Comparison of ENCODE assay signal across 1 cellular context in the genomic region with DNA sequence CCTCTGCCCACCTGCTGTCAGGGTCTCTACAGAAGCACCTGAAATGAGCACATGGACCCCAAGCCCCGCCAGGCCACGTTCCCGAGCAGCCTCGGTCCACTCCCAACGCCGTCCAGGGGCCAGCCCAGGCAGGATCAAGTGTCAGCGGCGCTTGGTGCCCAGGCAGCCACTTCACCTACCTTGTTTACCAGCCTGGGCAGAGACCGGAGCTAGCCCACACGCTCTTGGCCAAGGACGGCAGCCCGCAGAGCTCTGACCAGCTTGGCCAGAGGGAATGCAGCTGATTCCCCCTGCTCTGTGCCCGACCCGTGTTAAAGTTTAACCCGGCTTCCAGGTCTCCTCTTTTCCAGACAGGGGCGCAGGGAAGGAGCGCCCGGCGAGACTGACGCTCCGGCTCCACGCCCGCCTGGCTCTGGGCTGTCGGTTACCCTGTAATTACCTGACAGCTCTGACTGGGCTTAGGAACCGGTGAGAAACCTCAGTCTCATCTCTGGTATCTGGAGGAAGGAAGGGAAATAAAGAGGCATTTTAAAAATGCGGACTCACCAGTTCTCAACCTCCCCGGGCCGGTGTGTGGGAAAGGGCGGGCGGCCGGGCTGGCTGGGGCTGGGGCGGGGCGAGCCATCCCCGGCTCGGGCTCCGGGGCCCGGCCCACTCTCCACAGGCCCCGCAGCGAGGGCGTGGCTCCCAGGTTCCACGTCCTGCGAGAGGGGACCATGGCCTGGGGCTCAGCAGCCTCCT.
TF ChIP-seq lines count a peak whose summit lies in the region.

No MANE protein-coding gene starts in this region.

TF ChIP-seq in HepG2, 621 proteins besides CTCF, POLR2A, EP300 and RAD21 (continued from another document and continues in another):
- TF ChIP-seq, protein P1, sequence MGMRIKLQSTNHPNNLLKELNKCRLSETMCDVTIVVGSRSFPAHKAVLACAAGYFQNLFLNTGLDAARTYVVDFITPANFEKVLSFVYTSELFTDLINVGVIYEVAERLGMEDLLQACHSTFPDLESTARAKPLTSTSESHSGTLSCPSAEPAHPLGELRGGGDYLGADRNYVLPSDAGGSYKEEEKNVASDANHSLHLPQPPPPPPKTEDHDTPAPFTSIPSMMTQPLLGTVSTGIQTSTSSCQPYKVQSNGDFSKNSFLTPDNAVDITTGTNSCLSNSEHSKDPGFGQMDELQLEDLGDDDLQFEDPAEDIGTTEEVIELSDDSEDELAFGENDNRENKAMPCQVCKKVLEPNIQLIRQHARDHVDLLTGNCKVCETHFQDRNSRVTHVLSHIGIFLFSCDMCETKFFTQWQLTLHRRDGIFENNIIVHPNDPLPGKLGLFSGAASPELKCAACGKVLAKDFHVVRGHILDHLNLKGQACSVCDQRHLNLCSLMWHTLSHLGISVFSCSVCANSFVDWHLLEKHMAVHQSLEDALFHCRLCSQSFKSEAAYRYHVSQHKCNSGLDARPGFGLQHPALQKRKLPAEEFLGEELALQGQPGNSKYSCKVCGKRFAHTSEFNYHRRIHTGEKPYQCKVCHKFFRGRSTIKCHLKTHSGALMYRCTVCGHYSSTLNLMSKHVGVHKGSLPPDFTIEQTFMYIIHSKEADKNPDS (CRISPR knock-in tag; IDR thresholded peaks at IDR 0.05), result peak; percentile 93; the same call in 1 of the 2 replicates
- TF ChIP-seq TOPORS (CRISPR knock-in tag; IDR thresholded peaks at IDR 0.05) (peak; percentile 69; the same call in 1 of the 2 replicates), ZNF10 (CRISPR knock-in tag; IDR thresholded peaks at IDR 0.05; ENCODE audit: borderline replicate concordance, low read depth) (0 out of 2 replicates have a peak, but pooled peaks have one; percentile 9), NCOA2 (CRISPR knock-in tag; IDR thresholded peaks at IDR 0.05) (peak; percentile 47; the same call in 1 of the 2 replicates), KMT2A (CRISPR knock-in tag; IDR thresholded peaks at IDR 0.05) (peak; percentile 46), ZNF354B (CRISPR knock-in tag; IDR thresholded peaks at IDR 0.05) (peak; percentile 48; the same call in 1 of the 2 replicates), SAFB2 (CRISPR knock-in tag; IDR thresholded peaks at IDR 0.05; ENCODE audit: borderline replicate concordance, low read depth) (peak; percentile 85; the same call in 1 of the 2 replicates), SMARCE1 (IDR thresholded peaks at IDR 0.05; ENCODE audit: borderline replicate concordance) (no peak), JARID2 (CRISPR knock-in tag; IDR thresholded peaks at IDR 0.05; ENCODE audit: insufficient replicate concordance) (no peak), ZNF747 (CRISPR knock-in tag; IDR thresholded peaks at IDR 0.05; ENCODE audit: borderline replicate concordance) (peak; percentile 41; the same call in 1 of the 2 replicates), ZNF546 (CRISPR knock-in tag; conservative IDR thresholded peaks at IDR 0.05) (peak; percentile 88; the same call in 1 of the 2 replicates), ESRRA (CRISPR knock-in tag; IDR thresholded peaks at IDR 0.05; ENCODE audit: low read depth) (peak; percentile 14; the same call in 1 of the 2 replicates), XRCC5 (optimal IDR thresholded peaks at IDR 0.05; ENCODE audit: low read length) (peak; percentile 68), ZNF724P (CRISPR knock-in tag; IDR thresholded peaks at IDR 0.05; ENCODE audit: borderline replicate concordance) (0 out of 2 replicates have a peak, but pooled peaks have one; percentile 25), ZNF138 (CRISPR knock-in tag; IDR thresholded peaks at IDR 0.05; ENCODE audit: low read depth) (0 out of 2 replicates have a peak, but pooled peaks have one; percentile 51), ZNF329 (CRISPR knock-in tag; IDR thresholded peaks at IDR 0.05; ENCODE audit: low read depth) (peak; percentile 42; the same call in 1 of the 2 replicates), NFATC3 (CRISPR knock-in tag; IDR thresholded peaks at IDR 0.05) (no peak), ZNF552 (CRISPR knock-in tag; IDR thresholded peaks at IDR 0.05; ENCODE audit: borderline replicate concordance) (no peak; the same call in 1 of the 2 replicates), DMAP1 (CRISPR knock-in tag; IDR thresholded peaks at IDR 0.05) (peak; percentile 59), CBX1 (IDR thresholded peaks at IDR 0.05; ENCODE audit: low read depth) (peak; percentile 77), ZNF562 (CRISPR knock-in tag; IDR thresholded peaks at IDR 0.05; ENCODE audit: borderline replicate concordance) (no peak), ZNF746 (CRISPR knock-in tag; IDR thresholded peaks at IDR 0.05) (peak; percentile 68), KDM2A (CRISPR knock-in tag; IDR thresholded peaks at IDR 0.05; ENCODE audit: borderline replicate concordance, low read depth) (peak; percentile 79), GABPB1 (CRISPR knock-in tag; IDR thresholded peaks at IDR 0.05) (peak; percentile 40; the same call in 1 of the 2 replicates), ZNF839 (CRISPR knock-in tag; IDR thresholded peaks at IDR 0.05; ENCODE audit: borderline replicate concordance) (0 out of 2 replicates have a peak, but pooled peaks have one; percentile 69), ZNF264 (CRISPR knock-in tag; IDR thresholded peaks at IDR 0.05) (0 out of 2 replicates have a peak, but pooled peaks have one; percentile 5), YEATS4 (CRISPR knock-in tag; IDR thresholded peaks at IDR 0.05; ENCODE audit: borderline replicate concordance) (peak; percentile 49; the same call in 1 of the 2 replicates), SRY (CRISPR knock-in tag; IDR thresholded peaks at IDR 0.05) (peak; percentile 44; the same call in 1 of the 2 replicates), FOSL2 (CRISPR knock-in tag; IDR thresholded peaks at IDR 0.05) (peak; percentile 34; the same call in 1 of the 2 replicates), MIER3 (CRISPR knock-in tag; IDR thresholded peaks at IDR 0.05; ENCODE audit: borderline replicate concordance) (peak; percentile 31; the same call in 1 of the 2 replicates)
- TF ChIP-seq, protein P2, sequence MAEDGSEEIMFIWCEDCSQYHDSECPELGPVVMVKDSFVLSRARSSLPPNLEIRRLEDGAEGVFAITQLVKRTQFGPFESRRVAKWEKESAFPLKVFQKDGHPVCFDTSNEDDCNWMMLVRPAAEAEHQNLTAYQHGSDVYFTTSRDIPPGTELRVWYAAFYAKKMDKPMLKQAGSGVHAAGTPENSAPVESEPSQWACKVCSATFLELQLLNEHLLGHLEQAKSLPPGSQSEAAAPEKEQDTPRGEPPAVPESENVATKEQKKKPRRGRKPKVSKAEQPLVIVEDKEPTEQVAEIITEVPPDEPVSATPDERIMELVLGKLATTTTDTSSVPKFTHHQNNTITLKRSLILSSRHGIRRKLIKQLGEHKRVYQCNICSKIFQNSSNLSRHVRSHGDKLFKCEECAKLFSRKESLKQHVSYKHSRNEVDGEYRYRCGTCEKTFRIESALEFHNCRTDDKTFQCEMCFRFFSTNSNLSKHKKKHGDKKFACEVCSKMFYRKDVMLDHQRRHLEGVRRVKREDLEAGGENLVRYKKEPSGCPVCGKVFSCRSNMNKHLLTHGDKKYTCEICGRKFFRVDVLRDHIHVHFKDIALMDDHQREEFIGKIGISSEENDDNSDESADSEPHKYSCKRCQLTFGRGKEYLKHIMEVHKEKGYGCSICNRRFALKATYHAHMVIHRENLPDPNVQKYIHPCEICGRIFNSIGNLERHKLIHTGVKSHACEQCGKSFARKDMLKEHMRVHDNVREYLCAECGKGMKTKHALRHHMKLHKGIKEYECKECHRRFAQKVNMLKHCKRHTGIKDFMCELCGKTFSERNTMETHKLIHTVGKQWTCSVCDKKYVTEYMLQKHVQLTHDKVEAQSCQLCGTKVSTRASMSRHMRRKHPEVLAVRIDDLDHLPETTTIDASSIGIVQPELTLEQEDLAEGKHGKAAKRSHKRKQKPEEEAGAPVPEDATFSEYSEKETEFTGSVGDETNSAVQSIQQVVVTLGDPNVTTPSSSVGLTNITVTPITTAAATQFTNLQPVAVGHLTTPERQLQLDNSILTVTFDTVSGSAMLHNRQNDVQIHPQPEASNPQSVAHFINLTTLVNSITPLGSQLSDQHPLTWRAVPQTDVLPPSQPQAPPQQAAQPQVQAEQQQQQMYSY (CRISPR knock-in tag; IDR thresholded peaks at IDR 0.05), result peak; percentile 66; the same call in 1 of the 2 replicates
- TF ChIP-seq, protein P3, sequence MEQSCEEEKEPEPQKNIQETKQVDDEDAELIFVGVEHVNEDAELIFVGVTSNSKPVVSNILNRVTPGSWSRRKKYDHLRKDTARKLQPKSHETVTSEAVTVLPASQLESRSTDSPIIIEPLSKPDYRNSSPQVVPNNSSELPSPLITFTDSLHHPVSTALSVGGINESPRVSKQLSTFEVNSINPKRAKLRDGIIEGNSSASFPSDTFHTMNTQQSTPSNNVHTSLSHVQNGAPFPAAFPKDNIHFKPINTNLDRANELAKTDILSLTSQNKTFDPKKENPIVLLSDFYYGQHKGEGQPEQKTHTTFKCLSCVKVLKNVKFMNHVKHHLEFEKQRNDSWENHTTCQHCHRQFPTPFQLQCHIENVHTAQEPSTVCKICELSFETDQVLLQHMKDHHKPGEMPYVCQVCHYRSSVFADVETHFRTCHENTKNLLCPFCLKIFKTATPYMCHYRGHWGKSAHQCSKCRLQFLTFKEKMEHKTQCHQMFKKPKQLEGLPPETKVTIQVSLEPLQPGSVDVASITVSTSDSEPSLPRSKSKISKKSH (CRISPR knock-in tag; IDR thresholded peaks at IDR 0.05; ENCODE audit: borderline replicate concordance), result no peak; the same call in none of the 2 replicates
- TF ChIP-seq, protein P4, sequence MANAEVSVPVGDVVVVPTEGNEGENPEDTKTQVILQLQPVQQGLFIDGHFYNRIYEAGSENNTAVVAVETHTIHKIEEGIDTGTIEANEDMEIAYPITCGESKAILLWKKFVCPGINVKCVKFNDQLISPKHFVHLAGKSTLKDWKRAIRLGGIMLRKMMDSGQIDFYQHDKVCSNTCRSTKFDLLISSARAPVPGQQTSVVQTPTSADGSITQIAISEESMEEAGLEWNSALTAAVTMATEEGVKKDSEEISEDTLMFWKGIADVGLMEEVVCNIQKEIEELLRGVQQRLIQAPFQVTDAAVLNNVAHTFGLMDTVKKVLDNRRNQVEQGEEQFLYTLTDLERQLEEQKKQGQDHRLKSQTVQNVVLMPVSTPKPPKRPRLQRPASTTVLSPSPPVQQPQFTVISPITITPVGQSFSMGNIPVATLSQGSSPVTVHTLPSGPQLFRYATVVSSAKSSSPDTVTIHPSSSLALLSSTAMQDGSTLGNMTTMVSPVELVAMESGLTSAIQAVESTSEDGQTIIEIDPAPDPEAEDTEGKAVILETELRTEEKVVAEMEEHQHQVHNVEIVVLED (CRISPR knock-in tag; IDR thresholded peaks at IDR 0.05; ENCODE audit: borderline replicate concordance), result peak; percentile 51; the same call in 1 of the 2 replicates
- TF ChIP-seq, protein P5, sequence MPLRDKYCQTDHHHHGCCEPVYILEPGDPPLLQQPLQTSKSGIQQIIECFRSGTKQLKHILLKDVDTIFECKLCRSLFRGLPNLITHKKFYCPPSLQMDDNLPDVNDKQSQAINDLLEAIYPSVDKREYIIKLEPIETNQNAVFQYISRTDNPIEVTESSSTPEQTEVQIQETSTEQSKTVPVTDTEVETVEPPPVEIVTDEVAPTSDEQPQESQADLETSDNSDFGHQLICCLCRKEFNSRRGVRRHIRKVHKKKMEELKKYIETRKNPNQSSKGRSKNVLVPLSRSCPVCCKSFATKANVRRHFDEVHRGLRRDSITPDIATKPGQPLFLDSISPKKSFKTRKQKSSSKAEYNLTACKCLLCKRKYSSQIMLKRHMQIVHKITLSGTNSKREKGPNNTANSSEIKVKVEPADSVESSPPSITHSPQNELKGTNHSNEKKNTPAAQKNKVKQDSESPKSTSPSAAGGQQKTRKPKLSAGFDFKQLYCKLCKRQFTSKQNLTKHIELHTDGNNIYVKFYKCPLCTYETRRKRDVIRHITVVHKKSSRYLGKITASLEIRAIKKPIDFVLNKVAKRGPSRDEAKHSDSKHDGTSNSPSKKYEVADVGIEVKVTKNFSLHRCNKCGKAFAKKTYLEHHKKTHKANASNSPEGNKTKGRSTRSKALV (CRISPR knock-in tag; IDR thresholded peaks at IDR 0.05), result peak; percentile 80
- TF ChIP-seq, protein P6, sequence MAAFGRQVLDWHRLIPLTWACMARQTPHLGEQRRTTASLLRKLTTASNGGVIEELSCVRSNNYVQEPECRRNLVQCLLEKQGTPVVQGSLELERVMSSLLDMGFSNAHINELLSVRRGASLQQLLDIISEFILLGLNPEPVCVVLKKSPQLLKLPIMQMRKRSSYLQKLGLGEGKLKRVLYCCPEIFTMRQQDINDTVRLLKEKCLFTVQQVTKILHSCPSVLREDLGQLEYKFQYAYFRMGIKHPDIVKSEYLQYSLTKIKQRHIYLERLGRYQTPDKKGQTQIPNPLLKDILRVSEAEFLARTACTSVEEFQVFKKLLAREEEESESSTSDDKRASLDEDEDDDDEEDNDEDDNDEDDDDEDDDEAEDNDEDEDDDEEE (CRISPR knock-in tag; IDR thresholded peaks at IDR 0.05), result peak; percentile 55; the same call in 1 of the 2 replicates
- TF ChIP-seq, protein P7, sequence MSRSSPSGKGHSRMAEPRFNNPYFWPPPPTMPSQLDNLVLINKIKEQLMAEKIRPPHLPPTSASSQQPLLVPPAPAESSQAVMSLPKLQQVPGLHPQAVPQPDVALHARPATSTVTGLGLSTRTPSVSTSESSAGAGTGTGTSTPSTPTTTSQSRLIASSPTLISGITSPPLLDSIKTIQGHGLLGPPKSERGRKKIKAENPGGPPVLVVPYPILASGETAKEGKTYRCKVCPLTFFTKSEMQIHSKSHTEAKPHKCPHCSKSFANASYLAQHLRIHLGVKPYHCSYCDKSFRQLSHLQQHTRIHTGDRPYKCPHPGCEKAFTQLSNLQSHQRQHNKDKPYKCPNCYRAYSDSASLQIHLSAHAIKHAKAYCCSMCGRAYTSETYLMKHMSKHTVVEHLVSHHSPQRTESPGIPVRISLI (CRISPR knock-in tag; IDR thresholded peaks at IDR 0.05; ENCODE audit: borderline replicate concordance), result no peak; the same call in 1 of the 2 replicates
- TF ChIP-seq, protein P8, sequence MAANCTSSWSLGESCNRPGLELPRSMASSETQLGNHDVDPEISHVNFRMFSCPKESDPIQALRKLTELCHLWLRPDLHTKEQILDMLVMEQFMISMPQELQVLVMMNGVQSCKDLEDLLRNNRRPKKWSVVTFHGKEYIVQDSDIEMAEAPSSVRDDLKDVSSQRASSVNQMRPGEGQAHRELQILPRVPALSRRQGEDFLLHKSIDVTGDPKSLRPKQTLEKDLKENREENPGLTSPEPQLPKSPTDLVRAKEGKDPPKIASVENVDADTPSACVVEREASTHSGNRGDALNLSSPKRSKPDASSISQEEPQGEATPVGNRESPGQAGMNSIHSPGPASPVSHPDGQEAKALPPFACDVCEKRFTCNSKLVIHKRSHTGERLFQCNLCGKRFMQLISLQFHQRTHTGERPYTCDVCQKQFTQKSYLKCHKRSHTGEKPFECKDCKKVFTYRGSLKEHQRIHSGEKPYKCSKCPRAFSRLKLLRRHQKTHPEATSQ (CRISPR knock-in tag; IDR thresholded peaks at IDR 0.05; ENCODE audit: borderline replicate concordance), result peak; percentile 46; the same call in 1 of the 2 replicates
